ENCODE assay signal across 11 cellular contexts in the genomic region with DNA sequence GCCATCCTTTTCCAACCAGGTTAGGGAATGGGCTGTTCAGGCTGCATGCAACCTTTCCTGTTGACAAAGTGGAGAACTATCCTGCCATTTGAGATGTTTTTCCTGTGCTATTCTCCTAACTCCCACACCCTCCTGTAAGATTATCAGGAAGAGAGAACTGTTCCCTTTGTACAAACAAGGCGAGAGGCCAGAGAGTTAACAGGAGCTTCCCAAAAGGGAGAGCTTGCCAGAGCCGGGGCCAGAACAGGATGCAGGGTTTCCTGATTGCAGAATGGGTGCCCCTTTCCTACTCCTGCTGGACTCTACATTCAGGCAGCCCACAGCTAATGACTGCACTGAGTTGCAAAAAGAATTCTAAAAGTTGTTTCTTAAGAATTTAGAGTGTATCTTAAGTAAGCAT. TPM values are rescaled to one million over a fixed set of nuclear protein-coding genes. Genes with fewer than 3 reads are reported as not detected.
DNase-seq lines count a peak whose midpoint lies in the region; ATAC-seq and TF ChIP-seq lines count a peak whose summit lies in the region.
"Had no signal": no experiment of that assay in that cellular context is flagged by ENCODE, and none has a peak within 500 bp of the region (broad histone marks: within the 10 kb centered on the region; RNA-seq: fewer than 3 reads in every experiment).

No MANE protein-coding gene starts in this region.

- peak overlapping the region; percentile 35 for H3K27ac Mint-ChIP-seq in mesothelial cell of epicardium
- no peak overlapping the region for H3K27ac Mint-ChIP-seq in T-helper 17 cell
- H3K27ac Mint-ChIP-seq: activated CD4-positive, alpha-beta T cell treated with anti-CD3 and anti-CD28 coated beads for 36 hours had no signal

- peak; percentile 33 for DNase-seq in NCI-H2029 (lab: John Stamatoyannopoulos, UW)
- no peak for DNase-seq in NCI-H2029 treated with DMSO at 0.1 percent for 48 hours (lab: John Stamatoyannopoulos, UW)
- DNase-seq in esophagus muscularis mucosa (ENCODE audit: extremely low spot score) = no peak
- no peak for DNase-seq in mesothelial cell of epicardium (ENCODE audit: low spot score in 2 of 2, unreplicated experiment in 2 of 2)
- DNase-seq in transverse colon = peak; percentile 45
- DNase-seq in T-helper 17 cell = no peak
- DNase-seq: activated CD4-positive, alpha-beta T cell treated with anti-CD3 and anti-CD28 coated beads for 36 hours; NCI-H345 had no signal

- TF ChIP-seq CTCF in esophagus muscularis mucosa (IDR thresholded peaks at IDR 0.05) = no peak
- no peak for TF ChIP-seq CTCF in mesothelial cell of epicardium (IDR thresholded peaks at IDR 0.05; ENCODE audit: unreplicated experiment)
- TF ChIP-seq CTCF in transverse colon (IDR thresholded peaks at IDR 0.05) = no peak

- peaks cover 60 to 74% (median 68%) of the 10 kb centered on the region in 4 donors for H3K4me1 ChIP-seq in esophagus muscularis mucosa
- peaks cover 40 to 59% (median 42%) of the 10 kb centered on the region in 4 donors for H3K4me1 ChIP-seq in transverse colon

- H3K9me3 Mint-ChIP-seq in mesothelial cell of epicardium = no peaks in the 10 kb centered on the region

- in situ Hi-C loops in transverse colon (cut with MboI; ENCODE audit: low pct_ligation_motif_present in 1 of 4, low pct_unique_long_range_greater_than_20kb in 1 of 4, low sequenced_read_pairs in 3 of 4) = no loop called here

- H3K27me3 Mint-ChIP-seq in mesothelial cell of epicardium (ENCODE audit: low read depth) (no peaks in the 10 kb centered on the region), T-helper 17 cell (no peaks in the 10 kb centered on the region)
- H3K27me3 Mint-ChIP-seq: activated CD4-positive, alpha-beta T cell treated with anti-CD3 and anti-CD28 coated beads for 36 hours had no signal

- TF ChIP-seq EP300 in esophagus muscularis mucosa (IDR thresholded peaks at IDR 0.05) (no peak), transverse colon (IDR thresholded peaks at IDR 0.05; ENCODE audit: low read depth) (no peak)

- H3K27me3 ChIP-seq in esophagus muscularis mucosa (no peaks in the 10 kb centered on the region), transverse colon (no peaks in the 10 kb centered on the region)

- H3K36me3 Mint-ChIP-seq in mesothelial cell of epicardium (peaks cover 27% of the 10 kb centered on the region), T-helper 17 cell (ENCODE audit: low read depth) (peaks cover 5% of the 10 kb centered on the region)

- H3K9me3 ChIP-seq in esophagus muscularis mucosa (no peaks in the 10 kb centered on the region), transverse colon (no peaks in the 10 kb centered on the region), T-helper 17 cell (ENCODE audit: control insufficient read depth, low read length, poor library complexity, severe bottlenecking) (no peaks in the 10 kb centered on the region)

- no peak overlapping the region for H3K4me3 ChIP-seq in esophagus muscularis mucosa
- H3K4me3 ChIP-seq in transverse colon = no peak overlapping the region

- 10% methylated on average over 2 of the region's 2 CpGs for WGBS in esophagus muscularis mucosa
- WGBS in transverse colon (ENCODE audit: low coverage in 1 of 2), 2 donors = 11% methylated on average over 2 of the region's 2 CpGs; no CpG with 5 or more reads in 1 of the 2 donors

- H3K4me1 Mint-ChIP-seq in mesothelial cell of epicardium = peaks cover 14% of the 10 kb centered on the region
- H3K4me1 Mint-ChIP-seq in T-helper 17 cell = peaks cover 44% of the 10 kb centered on the region

- H3K27ac ChIP-seq in esophagus muscularis mucosa (replicated peaks in 1 of 4) (peak overlapping the region; percentile 44 to 69 (median 60)), transverse colon (peak overlapping the region; percentile 48 to 87 (median 58))
- H3K27ac ChIP-seq: KMS-11 had no signal

- H3K36me3 ChIP-seq in esophagus muscularis mucosa (peaks cover 0 to 36% (median 18%) of the 10 kb centered on the region in 4 donors), transverse colon (no peaks in the 10 kb centered on the region)

- intact Hi-C loops in esophagus muscularis mucosa (cut with DNase I) (no loop called here), transverse colon (cut with DNase I; ENCODE audit: low total_unique reads) (no loop called here)

- TF ChIP-seq POLR2A in esophagus muscularis mucosa (IDR thresholded peaks at IDR 0.05; ENCODE audit: low read depth) (no peak), transverse colon (IDR thresholded peaks at IDR 0.05) (no peak)

- no peak for ATAC-seq in T-helper 17 cell
- no peak for ATAC-seq in GM19452 (IDR thresholded peaks at IDR 0.05; ENCODE audit: unreplicated experiment)
- no peak for ATAC-seq in GM21360 (IDR thresholded peaks at IDR 0.05; ENCODE audit: unreplicated experiment)
- ATAC-seq: activated CD4-positive, alpha-beta T cell treated with anti-CD3 and anti-CD28 coated beads for 36 hours had no signal

- H3K4me3 Mint-ChIP-seq in mesothelial cell of epicardium (no peak overlapping the region), T-helper 17 cell (no peak overlapping the region)
- H3K4me3 Mint-ChIP-seq: activated CD4-positive, alpha-beta T cell treated with anti-CD3 and anti-CD28 coated beads for 36 hours had no signal

RNA-seq across cellular contexts. Expression of a gene that starts 17.1 kb away (rescaled TPM):
- total RNA-seq in esophagus muscularis mucosa (10 to 100 TPM; 48.0 to 61.6 (median 57.2) TPM), mesothelial cell of epicardium (41.2 to 45.3 TPM (median 43.6 TPM) in 3 replicates), transverse colon (100 to 1,000 TPM in 1 of 4 donors, 10 to 100 TPM in 3; 35.1 to 128 (median 70.0) TPM), T-helper 17 cell (10 to 100 TPM; 47.6 to 52.6 TPM)

RNA-seq across cellular contexts. Expression of a gene that starts 19.5 kb away (rescaled TPM):
- total RNA-seq in esophagus muscularis mucosa = 10 to 100 TPM in 2 of 4 donors, 1 to 10 TPM in 2; 7.9 to 25.4 (median 14.9) TPM
- total RNA-seq in mesothelial cell of epicardium = 11.1 to 13.7 TPM (median 11.9 TPM) in 3 replicates
- total RNA-seq in transverse colon = 10 to 100 TPM in 1 of 4 donors, 1 to 10 TPM in 2, under 1 TPM in 1; 0.75 to 14.6 (median 4.5) TPM
- total RNA-seq in T-helper 17 cell = 1 to 10 TPM; 3.7 to 5.6 TPM

Comparison
In these comparisons a context has a peak if more than half of its experiments do, and no peak if none do; other contexts are left out.
1. DNase-seq: peak in NCI-H2029 (single experiment) and transverse colon (single experiment); none in NCI-H2029 treated with DMSO at 0.1 percent for 48 hours (single experiment), esophagus muscularis mucosa (single experiment), mesothelial cell of epicardium (0 of 2) and T-helper 17 cell (0 of 3).